1 cellular context compared by ENCODE assay signal in genomic region chr5:150350524-150351344, GRCh38.
A peak's percentile ranks its signal among the peaks of the same experiment; 100 is the strongest.
TF ChIP-seq lines count a peak whose summit lies in the region.

No MANE protein-coding gene starts in this region.

TF ChIP-seq in HepG2, 621 proteins besides CTCF, POLR2A, EP300 and RAD21 (continued from another document and continues in another):
- no peak for TF ChIP-seq ZBTB49 (CRISPR knock-in tag; IDR thresholded peaks at IDR 0.05; ENCODE audit: borderline replicate concordance)
- no peak for TF ChIP-seq FIP1L1 (IDR thresholded peaks at IDR 0.05; ENCODE audit: borderline replicate concordance, insufficient read depth, low read depth, low read length)
- TF ChIP-seq ZNF780A (CRISPR knock-in tag; IDR thresholded peaks at IDR 0.05) = no peak
- no peak for TF ChIP-seq SNAI1 (CRISPR knock-in tag; IDR thresholded peaks at IDR 0.05; ENCODE audit: borderline replicate concordance)
- TF ChIP-seq GABPB1 (CRISPR knock-in tag; IDR thresholded peaks at IDR 0.05) = peak; percentile 50
- peak; percentile 63; the same call in 1 of the 2 replicates for TF ChIP-seq ZFP90 (CRISPR knock-in tag; IDR thresholded peaks at IDR 0.05; ENCODE audit: borderline replicate concordance)
- 0 out of 2 replicates have a peak, but pooled peaks have one; percentile 17 for TF ChIP-seq ZNF12 (CRISPR knock-in tag; IDR thresholded peaks at IDR 0.05)
- 0 out of 2 replicates have a peak, but pooled peaks have one; percentile 77 for TF ChIP-seq NCOA1 (CRISPR knock-in tag; IDR thresholded peaks at IDR 0.05)
- TF ChIP-seq TMF1 (CRISPR knock-in tag; IDR thresholded peaks at IDR 0.05; ENCODE audit: low read depth) = no peak
- no peak for TF ChIP-seq MTA3 (CRISPR knock-in tag; IDR thresholded peaks at IDR 0.05)
- TF ChIP-seq ZNF850 (CRISPR knock-in tag; conservative IDR thresholded peaks at IDR 0.05) = no peak
- no peak for TF ChIP-seq NR1H2 (CRISPR knock-in tag; IDR thresholded peaks at IDR 0.05; ENCODE audit: borderline replicate concordance, low read depth)
- TF ChIP-seq CC2D1A (CRISPR knock-in tag; IDR thresholded peaks at IDR 0.05) = no peak
- peak; percentile 53; the same call in 1 of the 2 replicates for TF ChIP-seq CEBPB (IDR thresholded peaks at IDR 0.05; ENCODE audit: borderline replicate concordance, low read depth, low read length)
- peak; percentile 53; the same call in 1 of the 2 replicates for TF ChIP-seq HMGXB3 (CRISPR knock-in tag; IDR thresholded peaks at IDR 0.05; ENCODE audit: borderline replicate concordance)
- TF ChIP-seq ZNF674 (CRISPR knock-in tag; IDR thresholded peaks at IDR 0.05; ENCODE audit: low read depth) = no peak
- no peak for TF ChIP-seq ZNF740 (CRISPR knock-in tag; IDR thresholded peaks at IDR 0.05)
- TF ChIP-seq ZMAT3 (CRISPR knock-in tag; conservative IDR thresholded peaks at IDR 0.05) = no peak; the same call in 1 of the 2 replicates
- TF ChIP-seq ZNF446 (CRISPR knock-in tag; IDR thresholded peaks at IDR 0.05) = no peak
- peak; percentile 72 for TF ChIP-seq PAXIP1 (CRISPR knock-in tag; conservative IDR thresholded peaks at IDR 0.05)
- TF ChIP-seq CSRNP2 (CRISPR knock-in tag; conservative IDR thresholded peaks at IDR 0.05; ENCODE audit: low read depth) = no peak
- TF ChIP-seq PATZ1 (CRISPR knock-in tag; IDR thresholded peaks at IDR 0.05) = peak; percentile 87
- TF ChIP-seq ATF1 (CRISPR knock-in tag; IDR thresholded peaks at IDR 0.05) = no peak
- no peak for TF ChIP-seq BATF2 (CRISPR knock-in tag; IDR thresholded peaks at IDR 0.05)
- no peak for TF ChIP-seq ZNF432 (CRISPR knock-in tag; IDR thresholded peaks at IDR 0.05; ENCODE audit: borderline replicate concordance)
- TF ChIP-seq CHD2 (IDR thresholded peaks at IDR 0.05; ENCODE audit: low read depth, low read length) = no peak
- TF ChIP-seq ZSCAN31 (CRISPR knock-in tag; IDR thresholded peaks at IDR 0.05; ENCODE audit: low read depth) = no peak
- TF ChIP-seq CBX1 (IDR thresholded peaks at IDR 0.05; ENCODE audit: low read depth) = no peak
- no peak for TF ChIP-seq RORA (CRISPR knock-in tag; IDR thresholded peaks at IDR 0.05)
- no peak for TF ChIP-seq ZNF781 (CRISPR knock-in tag; IDR thresholded peaks at IDR 0.05; ENCODE audit: borderline replicate concordance, not compliant biosample characterization)
- no peak for TF ChIP-seq ZNF597 (CRISPR knock-in tag; IDR thresholded peaks at IDR 0.05)
- peak; percentile 57 for TF ChIP-seq ZEB1 (IDR thresholded peaks at IDR 0.05; ENCODE audit: insufficient replicate concordance, low read depth)
- TF ChIP-seq KDM1A (CRISPR knock-in tag; IDR thresholded peaks at IDR 0.05) = 0 out of 2 replicates have a peak, but pooled peaks have one; percentile 29
- no peak for TF ChIP-seq SIN3B (IDR thresholded peaks at IDR 0.05; ENCODE audit: low read length)
- TF ChIP-seq DNMT1 (CRISPR knock-in tag; IDR thresholded peaks at IDR 0.05) = no peak
- no peak for TF ChIP-seq REL (CRISPR knock-in tag; conservative IDR thresholded peaks at IDR 0.05)
- TF ChIP-seq KAT7 (CRISPR knock-in tag; IDR thresholded peaks at IDR 0.05; ENCODE audit: borderline replicate concordance) = peak; percentile 79; the same call in 1 of the 2 replicates
- TF ChIP-seq ZNF496 (CRISPR knock-in tag; IDR thresholded peaks at IDR 0.05; ENCODE audit: insufficient replicate concordance) = no peak
- TF ChIP-seq ZNF101 (CRISPR knock-in tag; IDR thresholded peaks at IDR 0.05; ENCODE audit: borderline replicate concordance, low read depth) = 0 out of 2 replicates have a peak, but pooled peaks have one; percentile 62
- TF ChIP-seq ZFP36L2 (CRISPR knock-in tag; IDR thresholded peaks at IDR 0.05) = no peak
- 0 out of 2 replicates have a peak, but pooled peaks have one; percentile 71 for TF ChIP-seq GTF3A (CRISPR knock-in tag; conservative IDR thresholded peaks at IDR 0.05)
- peak; percentile 78 for TF ChIP-seq XRCC5 (optimal IDR thresholded peaks at IDR 0.05; ENCODE audit: low read length)
- TF ChIP-seq JUNB (CRISPR knock-in tag; IDR thresholded peaks at IDR 0.05; ENCODE audit: borderline replicate concordance) = no peak
- TF ChIP-seq USF2 (IDR thresholded peaks at IDR 0.05; ENCODE audit: low read depth, low read length) = peak; percentile 64
- no peak for TF ChIP-seq USF2 (CRISPR knock-in tag; IDR thresholded peaks at IDR 0.05; ENCODE audit: borderline replicate concordance)
- peak; percentile 63; the same call in 1 of the 2 replicates for TF ChIP-seq ZNF691 (CRISPR knock-in tag; IDR thresholded peaks at IDR 0.05; ENCODE audit: borderline replicate concordance, low read depth)
